In the genomic region with DNA sequence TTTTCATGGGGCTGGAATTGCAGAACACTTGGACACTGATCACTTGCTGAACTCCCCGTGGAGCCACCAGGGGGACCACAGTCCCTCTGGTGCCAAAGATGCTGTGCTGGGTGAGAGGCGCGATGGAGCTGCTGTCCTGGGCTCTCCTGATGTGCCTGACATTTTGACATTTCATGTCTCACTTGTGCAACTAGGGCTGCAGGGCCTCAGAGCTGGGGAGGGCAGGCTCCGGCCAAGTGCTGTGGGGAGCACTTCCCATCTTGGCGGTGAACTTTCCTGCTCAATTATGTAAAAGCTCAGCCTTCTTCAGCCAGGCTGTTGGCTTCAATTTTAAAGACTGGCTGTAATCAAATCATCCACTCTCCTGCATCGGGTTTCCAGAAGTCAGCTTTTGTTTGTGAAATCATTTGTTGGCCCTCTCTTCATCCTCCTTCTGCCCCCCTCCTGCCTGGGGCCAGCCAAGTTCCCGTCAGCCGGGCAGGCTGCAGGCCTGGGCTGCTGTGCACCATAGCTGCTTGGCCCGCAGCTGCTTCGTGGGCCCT, we compare ENCODE assay signal across 10 cellular contexts. TPM values are rescaled to one million over a fixed set of nuclear protein-coding genes. Genes with fewer than 3 reads are reported as not detected.
DNase-seq lines count a peak whose midpoint lies in the region; ATAC-seq and TF ChIP-seq lines count a peak whose summit lies in the region.
"Had no signal": no experiment of that assay in that cellular context is flagged by ENCODE, and none has a peak within 500 bp of the region (broad histone marks: within the 10 kb centered on the region; RNA-seq: fewer than 3 reads in every experiment).

No MANE protein-coding gene starts in this region.

- no peaks in the 10 kb centered on the region for H3K36me3 ChIP-seq in psoas muscle (ENCODE audit: insufficient read depth in 1 of 2, low read depth in 1 of 2)
- no peaks in the 10 kb centered on the region for H3K36me3 ChIP-seq in smooth muscle cell (ENCODE audit: low read depth)

- POLR2A ChIA-PET in activated CD4-positive, alpha-beta memory T cell treated with anti-CD3 and anti-CD28 coated beads, Interleukin-2, amount 10 ng/mL, durations not matched to agents 7 days and 5 days (lab: Charles Lee) = no interaction called here

- H3K4me1 Mint-ChIP-seq in activated CD4-positive, alpha-beta memory T cell treated with anti-CD3 and anti-CD28 coated beads, Interleukin-2, amount 10 ng/mL, durations not matched to agents 7 days and 5 days = no peaks in the 10 kb centered on the region
- H3K4me1 Mint-ChIP-seq: activated CD4-positive, alpha-beta T cell treated with anti-CD3 and anti-CD28 coated beads for 36 hours had no signal

- H3K4me1 ChIP-seq in psoas muscle (no peaks in the 10 kb centered on the region), smooth muscle cell (ENCODE audit: low read depth) (no peaks in the 10 kb centered on the region)

- no peak overlapping the region for H3K4me3 ChIP-seq in GM12864 (ENCODE audit: low read depth, low read length)
- no peak overlapping the region for H3K4me3 ChIP-seq in fibroblast of pulmonary artery (replicated peaks; ENCODE audit: low read depth, low read length)
- H3K4me3 ChIP-seq in psoas muscle = no peak overlapping the region
- no peak overlapping the region for H3K4me3 ChIP-seq in smooth muscle cell

- CTCF ChIA-PET in activated CD4-positive, alpha-beta memory T cell treated with anti-CD3 and anti-CD28 coated beads, Interleukin-2, amount 10 ng/mL, durations not matched to agents 7 days and 5 days (lab: Charles Lee) = no interaction called here

- peaks cover 60% of the 10 kb centered on the region for H3K36me3 Mint-ChIP-seq in activated CD4-positive, alpha-beta memory T cell treated with anti-CD3 and anti-CD28 coated beads, Interleukin-2, amount 10 ng/mL, durations not matched to agents 7 days and 5 days (ENCODE audit: low read depth)

- H3K4me3 Mint-ChIP-seq in activated CD4-positive, alpha-beta memory T cell treated with anti-CD3 and anti-CD28 coated beads, Interleukin-2, amount 10 ng/mL, durations not matched to agents 7 days and 5 days = no peak overlapping the region
- H3K4me3 Mint-ChIP-seq: activated CD4-positive, alpha-beta T cell treated with anti-CD3 and anti-CD28 coated beads for 36 hours had no signal

- peak; percentile 14 for TF ChIP-seq CTCF in GM12864 (IDR thresholded peaks at IDR 0.05; ENCODE audit: low read depth, low read length, missing control alignments)
- peak; percentile 45 for TF ChIP-seq CTCF in fibroblast of pulmonary artery (IDR thresholded peaks at IDR 0.05; ENCODE audit: low read length, missing control alignments)
- TF ChIP-seq CTCF in psoas muscle (IDR thresholded peaks at IDR 0.05) = no peak
- no peak for TF ChIP-seq CTCF in smooth muscle cell (IDR thresholded peaks at IDR 0.05; ENCODE audit: borderline replicate concordance, insufficient read depth, poor library complexity, severe bottlenecking)
- TF ChIP-seq CTCF in GM13977 (IDR thresholded peaks at IDR 0.05; ENCODE audit: extremely low read depth, insufficient read depth, missing control alignments) = no peak

- H3K9me3 ChIP-seq in psoas muscle (no peaks in the 10 kb centered on the region), smooth muscle cell (replicated peaks; ENCODE audit: low read depth) (no peaks in the 10 kb centered on the region)

- no peak overlapping the region for H2AFZ ChIP-seq in smooth muscle cell (ENCODE audit: low read depth)

- 25 to 34% (median 25%) methylated on average over 10 of the region's 10 CpGs for WGBS in psoas muscle, 3 donors
- WGBS in smooth muscle cell (ENCODE audit: low lambda C conversion rate) = 84% methylated on average over 10 of the region's 10 CpGs

- no peak overlapping the region for H3K27ac Mint-ChIP-seq in activated CD4-positive, alpha-beta memory T cell treated with anti-CD3 and anti-CD28 coated beads, Interleukin-2, amount 10 ng/mL, durations not matched to agents 7 days and 5 days
- H3K27ac Mint-ChIP-seq: activated CD4-positive, alpha-beta T cell treated with anti-CD3 and anti-CD28 coated beads for 36 hours had no signal

- in situ Hi-C loops in GM13977 (cut with MboI; ENCODE audit: low pct_unique_long_range_greater_than_20kb, low sequenced_read_pairs, unreplicated experiment) = no loop called here

- ATAC-seq in psoas muscle = peak in 3 of 4 donors; percentile 39 to 54 (median 50)
- ATAC-seq: activated CD4-positive, alpha-beta T cell treated with anti-CD3 and anti-CD28 coated beads for 36 hours had no signal

- H3K27me3 Mint-ChIP-seq in activated CD4-positive, alpha-beta memory T cell treated with anti-CD3 and anti-CD28 coated beads, Interleukin-2, amount 10 ng/mL, durations not matched to agents 7 days and 5 days = no peaks in the 10 kb centered on the region
- H3K27me3 Mint-ChIP-seq: activated CD4-positive, alpha-beta T cell treated with anti-CD3 and anti-CD28 coated beads for 36 hours had no signal

- H3F3A ChIP-seq in smooth muscle cell (ENCODE audit: low read depth) = no peaks in the 10 kb centered on the region

- no peak overlapping the region for H3K9ac ChIP-seq in smooth muscle cell (ENCODE audit: low read depth)

- intact Hi-C loops in psoas muscle (cut with DNase I) = no loop called here

- H3K27me3 ChIP-seq in psoas muscle (ENCODE audit: insufficient read depth in 3 of 3, low read length in 2 of 3) (peaks cover 0 to 38% (median 14%) of the 10 kb centered on the region in 3 donors), smooth muscle cell (ENCODE audit: low read depth) (no peaks in the 10 kb centered on the region)

- DNase-seq in GM12864 (ENCODE audit: low read depth) (no peak), NCI-H446 treated with DMSO at 0.1 percent for 48 hours (lab: John Stamatoyannopoulos, UW) (peak; percentile 84), fibroblast of pulmonary artery (ENCODE audit: low read depth) (peak; percentile 35), psoas muscle (peak; percentile 50 to 72), smooth muscle cell (lab: John Stamatoyannopoulos, UW; ENCODE audit: unreplicated experiment) (no peak), globus pallidus (ENCODE audit: low spot score) (no peak), GM13977 (ENCODE audit: low spot score) (no peak)
- no peak for DNase-seq in activated CD4-positive, alpha-beta memory T cell treated with anti-CD3 and anti-CD28 coated beads, Interleukin-2, amount 10 ng/mL, durations not matched to agents 7 days and 5 days
- DNase-seq: activated CD4-positive, alpha-beta T cell treated with anti-CD3 and anti-CD28 coated beads for 36 hours; central memory CD4-positive, alpha-beta T cell had no signal

- no peak overlapping the region for H3K4me2 ChIP-seq in smooth muscle cell

- H3K27ac ChIP-seq in psoas muscle = no peak overlapping the region
- H3K27ac ChIP-seq in smooth muscle cell (ENCODE audit: low read depth) = no peak overlapping the region

- H3K9me3 Mint-ChIP-seq in activated CD4-positive, alpha-beta memory T cell treated with anti-CD3 and anti-CD28 coated beads, Interleukin-2, amount 10 ng/mL, durations not matched to agents 7 days and 5 days = no peaks in the 10 kb centered on the region

- H4K20me1 ChIP-seq in smooth muscle cell (ENCODE audit: low read depth) = no peaks in the 10 kb centered on the region

- H3K79me2 ChIP-seq in smooth muscle cell (ENCODE audit: low read depth) = no peaks in the 10 kb centered on the region

RNA-seq across cellular contexts. Expression of a gene that starts 36.8 kb away (rescaled TPM):
- total RNA-seq in psoas muscle (1 to 10 TPM; 2.1 to 8.8 (median 3.6) TPM), smooth muscle cell (1.4 and 3.6 TPM in 2 replicates)
- polyA plus RNA-seq in psoas muscle (1 to 10 TPM in 2 of 3 donors, under 1 TPM in 1; 0.86 to 1.7 (median 1.6) TPM), smooth muscle cell (2.9 and 3.9 TPM in 2 replicates)
- 100 to 1,000 TPM; 284 to 286 TPM for total RNA-seq in activated CD4-positive, alpha-beta memory T cell treated with anti-CD3 and anti-CD28 coated beads, Interleukin-2, amount 10 ng/mL, durations not matched to agents 7 days and 5 days

Comparison
In these comparisons a context has a peak if more than half of its experiments do, and no peak if none do; other contexts are left out.
1. DNase-seq: peak in NCI-H446 treated with DMSO at 0.1 percent for 48 hours (single experiment), fibroblast of pulmonary artery (single experiment) and psoas muscle (2 of 2); none in GM12864 (single experiment), smooth muscle cell (single experiment), globus pallidus (single experiment), activated CD4-positive, alpha-beta memory T cell treated with anti-CD3 and anti-CD28 coated beads, Interleukin-2, amount 10 ng/mL, durations not matched to agents 7 days and 5 days (single experiment) and GM13977 (single experiment).
2. CTCF ChIP-seq: peak in GM12864 (single experiment) and fibroblast of pulmonary artery (single experiment); none in psoas muscle (single experiment), smooth muscle cell (single experiment) and GM13977 (single experiment).
3. RNA of a gene that starts 36.8 kb away (total RNA-seq): 284 to 286 TPM in activated CD4-positive, alpha-beta memory T cell treated with anti-CD3 and anti-CD28 coated beads, Interleukin-2, amount 10 ng/mL, durations not matched to agents 7 days and 5 days; 2.1 to 8.8 TPM in psoas muscle and 1.4 to 3.6 TPM in smooth muscle cell; every median in the first group is over 10 times any median in the second.